In the genomic region with DNA sequence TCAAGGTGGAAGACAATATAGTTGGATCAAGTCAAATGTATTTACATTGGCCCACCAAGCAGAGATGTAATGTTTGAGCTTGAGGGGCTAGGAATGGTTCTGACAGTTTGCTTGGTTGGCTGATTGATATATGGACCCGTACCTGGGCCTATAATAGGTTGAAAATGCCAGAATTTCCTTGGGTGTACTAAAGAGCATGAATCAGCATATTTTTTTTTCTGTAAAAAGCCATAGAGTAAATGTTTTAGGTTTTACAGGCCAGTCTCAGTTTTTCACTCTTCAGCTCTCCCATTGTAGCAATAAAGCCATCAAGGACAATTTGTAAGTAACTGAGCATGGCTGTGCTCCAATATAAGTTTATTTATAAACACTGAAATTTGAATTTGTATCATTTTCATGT, we compare ENCODE assay signal across 1 cellular context.
TF ChIP-seq lines count a peak whose summit lies in the region.

No MANE protein-coding gene starts in this region.

TF ChIP-seq in K562, 482 proteins besides CTCF, POLR2A, EP300 and RAD21 (continued from another document):
- TF ChIP-seq, protein P1, sequence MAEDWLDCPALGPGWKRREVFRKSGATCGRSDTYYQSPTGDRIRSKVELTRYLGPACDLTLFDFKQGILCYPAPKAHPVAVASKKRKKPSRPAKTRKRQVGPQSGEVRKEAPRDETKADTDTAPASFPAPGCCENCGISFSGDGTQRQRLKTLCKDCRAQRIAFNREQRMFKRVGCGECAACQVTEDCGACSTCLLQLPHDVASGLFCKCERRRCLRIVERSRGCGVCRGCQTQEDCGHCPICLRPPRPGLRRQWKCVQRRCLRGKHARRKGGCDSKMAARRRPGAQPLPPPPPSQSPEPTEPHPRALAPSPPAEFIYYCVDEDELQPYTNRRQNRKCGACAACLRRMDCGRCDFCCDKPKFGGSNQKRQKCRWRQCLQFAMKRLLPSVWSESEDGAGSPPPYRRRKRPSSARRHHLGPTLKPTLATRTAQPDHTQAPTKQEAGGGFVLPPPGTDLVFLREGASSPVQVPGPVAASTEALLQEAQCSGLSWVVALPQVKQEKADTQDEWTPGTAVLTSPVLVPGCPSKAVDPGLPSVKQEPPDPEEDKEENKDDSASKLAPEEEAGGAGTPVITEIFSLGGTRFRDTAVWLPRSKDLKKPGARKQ (CRISPR knock-in tag; IDR thresholded peaks at IDR 0.05): no peak
- TF ChIP-seq HDAC8 (tag; IDR thresholded peaks at IDR 0.05) (no peak), SNRNP70 (optimal IDR thresholded peaks at IDR 0.05; ENCODE audit: low read depth, low read length) (no peak), PHB (CRISPR knock-in tag; IDR thresholded peaks at IDR 0.05) (no peak), CXXC5 (CRISPR knock-in tag; IDR thresholded peaks at IDR 0.05) (no peak), PHF20 (IDR thresholded peaks at IDR 0.05; ENCODE audit: partially characterized antibody) (no peak), POLR3G (IDR thresholded peaks at IDR 0.05; ENCODE audit: extremely low read depth, insufficient read length, insufficient replicate concordance) (no peak), SMARCB1 (IDR thresholded peaks at IDR 0.05; ENCODE audit: insufficient read length, low read depth) (no peak), RFX7 (CRISPR knock-in tag; IDR thresholded peaks at IDR 0.05) (no peak)
- TF ChIP-seq, protein P2, sequence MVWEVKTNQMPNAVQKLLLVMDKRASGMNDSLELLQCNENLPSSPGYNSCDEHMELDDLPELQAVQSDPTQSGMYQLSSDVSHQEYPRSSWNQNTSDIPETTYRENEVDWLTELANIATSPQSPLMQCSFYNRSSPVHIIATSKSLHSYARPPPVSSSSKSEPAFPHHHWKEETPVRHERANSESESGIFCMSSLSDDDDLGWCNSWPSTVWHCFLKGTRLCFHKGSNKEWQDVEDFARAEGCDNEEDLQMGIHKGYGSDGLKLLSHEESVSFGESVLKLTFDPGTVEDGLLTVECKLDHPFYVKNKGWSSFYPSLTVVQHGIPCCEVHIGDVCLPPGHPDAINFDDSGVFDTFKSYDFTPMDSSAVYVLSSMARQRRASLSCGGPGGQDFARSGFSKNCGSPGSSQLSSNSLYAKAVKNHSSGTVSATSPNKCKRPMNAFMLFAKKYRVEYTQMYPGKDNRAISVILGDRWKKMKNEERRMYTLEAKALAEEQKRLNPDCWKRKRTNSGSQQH (CRISPR knock-in tag; IDR thresholded peaks at IDR 0.05): no peak
- TF ChIP-seq, protein P3, sequence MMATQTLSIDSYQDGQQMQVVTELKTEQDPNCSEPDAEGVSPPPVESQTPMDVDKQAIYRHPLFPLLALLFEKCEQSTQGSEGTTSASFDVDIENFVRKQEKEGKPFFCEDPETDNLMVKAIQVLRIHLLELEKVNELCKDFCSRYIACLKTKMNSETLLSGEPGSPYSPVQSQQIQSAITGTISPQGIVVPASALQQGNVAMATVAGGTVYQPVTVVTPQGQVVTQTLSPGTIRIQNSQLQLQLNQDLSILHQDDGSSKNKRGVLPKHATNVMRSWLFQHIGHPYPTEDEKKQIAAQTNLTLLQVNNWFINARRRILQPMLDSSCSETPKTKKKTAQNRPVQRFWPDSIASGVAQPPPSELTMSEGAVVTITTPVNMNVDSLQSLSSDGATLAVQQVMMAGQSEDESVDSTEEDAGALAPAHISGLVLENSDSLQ (IDR thresholded peaks at IDR 0.05): no peak
- TF ChIP-seq, protein P4, sequence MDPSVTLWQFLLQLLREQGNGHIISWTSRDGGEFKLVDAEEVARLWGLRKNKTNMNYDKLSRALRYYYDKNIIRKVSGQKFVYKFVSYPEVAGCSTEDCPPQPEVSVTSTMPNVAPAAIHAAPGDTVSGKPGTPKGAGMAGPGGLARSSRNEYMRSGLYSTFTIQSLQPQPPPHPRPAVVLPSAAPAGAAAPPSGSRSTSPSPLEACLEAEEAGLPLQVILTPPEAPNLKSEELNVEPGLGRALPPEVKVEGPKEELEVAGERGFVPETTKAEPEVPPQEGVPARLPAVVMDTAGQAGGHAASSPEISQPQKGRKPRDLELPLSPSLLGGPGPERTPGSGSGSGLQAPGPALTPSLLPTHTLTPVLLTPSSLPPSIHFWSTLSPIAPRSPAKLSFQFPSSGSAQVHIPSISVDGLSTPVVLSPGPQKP (CRISPR knock-in tag; IDR thresholded peaks at IDR 0.05): no peak
- TF ChIP-seq, protein P5, sequence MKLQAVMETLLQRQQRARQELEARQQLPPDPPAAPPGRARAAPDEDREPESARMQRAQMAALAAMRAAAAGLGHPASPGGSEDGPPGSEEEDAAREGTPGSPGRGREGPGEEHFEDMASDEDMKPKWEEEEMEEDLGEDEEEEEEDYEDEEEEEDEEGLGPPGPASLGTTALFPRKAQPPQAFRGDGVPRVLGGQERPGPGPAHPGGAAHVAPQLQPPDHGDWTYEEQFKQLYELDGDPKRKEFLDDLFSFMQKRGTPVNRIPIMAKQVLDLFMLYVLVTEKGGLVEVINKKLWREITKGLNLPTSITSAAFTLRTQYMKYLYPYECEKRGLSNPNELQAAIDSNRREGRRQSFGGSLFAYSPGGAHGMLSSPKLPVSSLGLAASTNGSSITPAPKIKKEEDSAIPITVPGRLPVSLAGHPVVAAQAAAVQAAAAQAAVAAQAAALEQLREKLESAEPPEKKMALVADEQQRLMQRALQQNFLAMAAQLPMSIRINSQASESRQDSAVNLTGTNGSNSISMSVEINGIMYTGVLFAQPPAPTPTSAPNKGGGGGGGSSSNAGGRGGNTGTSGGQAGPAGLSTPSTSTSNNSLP (IDR thresholded peaks at IDR 0.05; ENCODE audit: borderline replicate concordance, low read depth, low read length): no peak
- TF ChIP-seq, protein P6, sequence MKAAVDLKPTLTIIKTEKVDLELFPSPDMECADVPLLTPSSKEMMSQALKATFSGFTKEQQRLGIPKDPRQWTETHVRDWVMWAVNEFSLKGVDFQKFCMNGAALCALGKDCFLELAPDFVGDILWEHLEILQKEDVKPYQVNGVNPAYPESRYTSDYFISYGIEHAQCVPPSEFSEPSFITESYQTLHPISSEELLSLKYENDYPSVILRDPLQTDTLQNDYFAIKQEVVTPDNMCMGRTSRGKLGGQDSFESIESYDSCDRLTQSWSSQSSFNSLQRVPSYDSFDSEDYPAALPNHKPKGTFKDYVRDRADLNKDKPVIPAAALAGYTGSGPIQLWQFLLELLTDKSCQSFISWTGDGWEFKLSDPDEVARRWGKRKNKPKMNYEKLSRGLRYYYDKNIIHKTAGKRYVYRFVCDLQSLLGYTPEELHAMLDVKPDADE (conservative IDR thresholded peaks at IDR 0.05; ENCODE audit: control insufficient read depth, low read depth, low read length): no peak
- TF ChIP-seq, protein P7, sequence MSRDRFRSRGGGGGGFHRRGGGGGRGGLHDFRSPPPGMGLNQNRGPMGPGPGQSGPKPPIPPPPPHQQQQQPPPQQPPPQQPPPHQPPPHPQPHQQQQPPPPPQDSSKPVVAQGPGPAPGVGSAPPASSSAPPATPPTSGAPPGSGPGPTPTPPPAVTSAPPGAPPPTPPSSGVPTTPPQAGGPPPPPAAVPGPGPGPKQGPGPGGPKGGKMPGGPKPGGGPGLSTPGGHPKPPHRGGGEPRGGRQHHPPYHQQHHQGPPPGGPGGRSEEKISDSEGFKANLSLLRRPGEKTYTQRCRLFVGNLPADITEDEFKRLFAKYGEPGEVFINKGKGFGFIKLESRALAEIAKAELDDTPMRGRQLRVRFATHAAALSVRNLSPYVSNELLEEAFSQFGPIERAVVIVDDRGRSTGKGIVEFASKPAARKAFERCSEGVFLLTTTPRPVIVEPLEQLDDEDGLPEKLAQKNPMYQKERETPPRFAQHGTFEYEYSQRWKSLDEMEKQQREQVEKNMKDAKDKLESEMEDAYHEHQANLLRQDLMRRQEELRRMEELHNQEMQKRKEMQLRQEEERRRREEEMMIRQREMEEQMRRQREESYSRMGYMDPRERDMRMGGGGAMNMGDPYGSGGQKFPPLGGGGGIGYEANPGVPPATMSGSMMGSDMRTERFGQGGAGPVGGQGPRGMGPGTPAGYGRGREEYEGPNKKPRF (IDR thresholded peaks at IDR 0.05; ENCODE audit: low read depth, low read length): no peak
- TF ChIP-seq, protein P8, sequence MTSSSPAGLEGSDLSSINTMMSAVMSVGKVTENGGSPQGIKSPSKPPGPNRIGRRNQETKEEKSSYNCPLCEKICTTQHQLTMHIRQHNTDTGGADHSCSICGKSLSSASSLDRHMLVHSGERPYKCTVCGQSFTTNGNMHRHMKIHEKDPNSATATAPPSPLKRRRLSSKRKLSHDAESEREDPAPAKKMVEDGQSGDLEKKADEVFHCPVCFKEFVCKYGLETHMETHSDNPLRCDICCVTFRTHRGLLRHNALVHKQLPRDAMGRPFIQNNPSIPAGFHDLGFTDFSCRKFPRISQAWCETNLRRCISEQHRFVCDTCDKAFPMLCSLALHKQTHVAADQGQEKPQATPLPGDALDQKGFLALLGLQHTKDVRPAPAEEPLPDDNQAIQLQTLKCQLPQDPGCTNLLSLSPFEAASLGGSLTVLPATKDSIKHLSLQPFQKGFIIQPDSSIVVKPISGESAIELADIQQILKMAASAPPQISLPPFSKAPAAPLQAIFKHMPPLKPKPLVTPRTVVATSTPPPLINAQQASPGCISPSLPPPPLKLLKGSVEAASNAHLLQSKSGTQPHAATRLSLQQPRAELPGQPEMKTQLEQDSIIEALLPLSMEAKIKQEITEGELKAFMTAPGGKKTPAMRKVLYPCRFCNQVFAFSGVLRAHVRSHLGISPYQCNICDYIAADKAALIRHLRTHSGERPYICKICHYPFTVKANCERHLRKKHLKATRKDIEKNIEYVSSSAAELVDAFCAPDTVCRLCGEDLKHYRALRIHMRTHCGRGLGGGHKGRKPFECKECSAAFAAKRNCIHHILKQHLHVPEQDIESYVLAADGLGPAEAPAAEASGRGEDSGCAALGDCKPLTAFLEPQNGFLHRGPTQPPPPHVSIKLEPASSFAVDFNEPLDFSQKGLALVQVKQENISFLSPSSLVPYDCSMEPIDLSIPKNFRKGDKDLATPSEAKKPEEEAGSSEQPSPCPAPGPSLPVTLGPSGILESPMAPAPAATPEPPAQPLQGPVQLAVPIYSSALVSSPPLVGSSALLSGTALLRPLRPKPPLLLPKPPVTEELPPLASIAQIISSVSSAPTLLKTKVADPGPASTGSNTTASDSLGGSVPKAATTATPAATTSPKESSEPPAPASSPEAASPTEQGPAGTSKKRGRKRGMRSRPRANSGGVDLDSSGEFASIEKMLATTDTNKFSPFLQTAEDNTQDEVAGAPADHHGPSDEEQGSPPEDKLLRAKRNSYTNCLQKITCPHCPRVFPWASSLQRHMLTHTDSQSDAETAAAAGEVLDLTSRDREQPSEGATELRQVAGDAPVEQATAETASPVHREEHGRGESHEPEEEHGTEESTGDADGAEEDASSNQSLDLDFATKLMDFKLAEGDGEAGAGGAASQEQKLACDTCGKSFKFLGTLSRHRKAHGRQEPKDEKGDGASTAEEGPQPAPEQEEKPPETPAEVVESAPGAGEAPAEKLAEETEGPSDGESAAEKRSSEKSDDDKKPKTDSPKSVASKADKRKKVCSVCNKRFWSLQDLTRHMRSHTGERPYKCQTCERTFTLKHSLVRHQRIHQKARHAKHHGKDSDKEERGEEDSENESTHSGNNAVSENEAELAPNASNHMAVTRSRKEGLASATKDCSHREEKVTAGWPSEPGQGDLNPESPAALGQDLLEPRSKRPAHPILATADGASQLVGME (CRISPR knock-in tag; IDR thresholded peaks at IDR 0.05): no peak
